Comparison of ENCODE assay signal across 1 cellular context in genomic region chr11:89785726-89786125, GRCh38. TPM values are rescaled to one million over a fixed set of nuclear protein-coding genes. Genes with fewer than 3 reads are reported as not detected.
"Had no signal": no experiment of that assay in that cellular context is flagged by ENCODE, and none has a peak within 500 bp of the region (broad histone marks: within the 10 kb centered on the region; RNA-seq: fewer than 3 reads in every experiment).

No MANE protein-coding gene starts in this region.

RNA-seq across cellular contexts. Expression of gene TRIM49, which starts 22.6 kb away (rescaled TPM):
- total RNA-seq: GM12878 had no signal
- polyA plus RNA-seq: GM12878 had no signal
